Comparison of ENCODE assay signal across 14 cellular contexts in genomic region chr1:48450505-48450904, GRCh38. TPM values are rescaled to one million over a fixed set of nuclear protein-coding genes. Genes with fewer than 3 reads are reported as not detected.
A peak's percentile ranks its signal among the peaks of the same experiment; 100 is the strongest.
DNase-seq lines count a peak whose midpoint lies in the region; ATAC-seq, FAIRE-seq and TF ChIP-seq lines count a peak whose summit lies in the region.
"Had no signal": no experiment of that assay in that cellular context is flagged by ENCODE, and none has a peak within 500 bp of the region (broad histone marks: within the 10 kb centered on the region; RNA-seq: fewer than 3 reads in every experiment).

No MANE protein-coding gene starts in this region.

- H3K9me2 ChIP-seq in HCT116 (ENCODE audit: insufficient read depth): no peaks in the 10 kb centered on the region

- no peaks in the 10 kb centered on the region for H3K79me2 ChIP-seq in HCT116 (ENCODE audit: insufficient read depth, low read length)

- TF ChIP-seq CTCF in 22Rv1 (IDR thresholded peaks at IDR 0.05) (peak; percentile 60), HCT116 (IDR thresholded peaks at IDR 0.05 in 2 of 3, conservative IDR thresholded peaks at IDR 0.05 in 1 of 3; ENCODE audit: borderline replicate concordance in 1 of 3, insufficient read depth in 1 of 3, low read depth in 2 of 3, low read length in 2 of 3) (peak; percentile 17 to 52 (median 39); a peak in 3 of 6 replicates), ascending aorta (IDR thresholded peaks at IDR 0.05) (peak in 2 of 3 experiments; percentile 12 to 17)

- BruUV-seq in HCT116 (replicated peaks; lab: Mats Ljungman, UMichigan): no TSS peak

- no peak overlapping the region for H3K4me2 ChIP-seq in HCT116 (ENCODE audit: low read length)
- H3K4me2 ChIP-seq: BLaER1 had no signal

- H3K9ac ChIP-seq in HCT116 (ENCODE audit: low read length): no peak overlapping the region
- H3K9ac ChIP-seq: BLaER1 had no signal

- peak; percentile 42 for FAIRE-seq in frontal cortex (lab: Jason Lieb, UNC)

- H3K27ac ChIP-seq in 22Rv1 (no peak overlapping the region), HCT116 (ENCODE audit: low read depth, low read length) (no peak overlapping the region), ascending aorta (no peak overlapping the region)
- H3K27ac ChIP-seq: BLaER1 had no signal

- RAD21 ChIA-PET in HCT116 (lab: Charles Lee; ENCODE audit: low non-redundant PET in 1 of 2, low total read pairs in 2 of 2, uncharacterized antibody in 2 of 2, unreplicated experiment in 2 of 2): no interaction called here

- ATAC-seq in HCT116 (peak; percentile 52; the same call in 1 of the 2 replicates), HG03432 (IDR thresholded peaks at IDR 0.05; ENCODE audit: unreplicated experiment) (no peak)
- ATAC-seq: activated CD4-positive, CD25-positive, alpha-beta regulatory T cell treated with anti-CD3 and anti-CD28 coated beads, Interleukin-2, amount 50 U/mL, for 24 hours; effector memory CD8-positive, alpha-beta T cell had no signal

- DNase-seq in HCT116 (ENCODE audit: low read depth, low spot score): no peak
- no peak for DNase-seq in ascending aorta (ENCODE audit: low spot score in 2 of 2)
- DNase-seq in frontal cortex (ENCODE audit: low spot score in 2 of 2): no peak
- DNase-seq in NOMO-1 treated with DMSO at 0.1 percent for 48 hours (lab: John Stamatoyannopoulos, UW; ENCODE audit: unreplicated experiment): no peak
- DNase-seq in GOT3 (lab: John Stamatoyannopoulos, UW): no peak
- no peak for DNase-seq in HuH-7.5 (ENCODE audit: low spot score)
- DNase-seq: effector memory CD8-positive, alpha-beta T cell; H9; mammary epithelial cell; NCI-H524 treated with DMSO at 0.1 percent for 48 hours had no signal

- peak; percentile 31; the same call in 1 of the 2 replicates for TF ChIP-seq RAD21 in HCT116 (IDR thresholded peaks at IDR 0.05; ENCODE audit: low read depth)

- no peak overlapping the region for H3K4me3 ChIP-seq in HCT116 (replicated peaks in 1 of 2; ENCODE audit: low read depth in 1 of 2, low read length in 2 of 2)
- H3K4me3 ChIP-seq in ascending aorta: no peak overlapping the region
- H3K4me3 ChIP-seq: BLaER1 had no signal

- POLR2A ChIA-PET in HCT116 (lab: Charles Lee): interaction anchor here (1.2 kb wide), 1 partner anchor 22 kb away, joined by 3 read pairs; the partner anchor contains the start of gene SPATA6

- no peaks in the 10 kb centered on the region for H3K9me3 ChIP-seq in HCT116 (ENCODE audit: control insufficient read depth in 1 of 2, insufficient read depth in 1 of 2, low read depth in 1 of 2, low read length in 2 of 2)
- no peaks in the 10 kb centered on the region for H3K9me3 ChIP-seq in ascending aorta

- CTCF ChIA-PET in HCT116 (lab: Charles Lee): interaction anchor here (1.7 kb wide), 1 partner anchor 47 kb away, joined by 4 read pairs; no protein-coding TSS in a partner anchor

- no peak for TF ChIP-seq POLR2A in HCT116 (IDR thresholded peaks at IDR 0.05; ENCODE audit: borderline replicate concordance, extremely low read depth, insufficient read depth, insufficient read length)

- no peaks in the 10 kb centered on the region for H4K20me1 ChIP-seq in HCT116 (ENCODE audit: insufficient read depth)
- H4K20me1 ChIP-seq: BLaER1 had no signal

- no peak overlapping the region for H2AFZ ChIP-seq in HCT116 (ENCODE audit: low read depth, low read length, poor library complexity, severe bottlenecking)

- H3K36me3 ChIP-seq in HCT116 (ENCODE audit: control insufficient read depth in 1 of 2, insufficient read depth in 2 of 2, low read length in 2 of 2) (no peaks in the 10 kb centered on the region), ascending aorta (peaks cover 0 to 7% of the 10 kb centered on the region in 2 donors)
- H3K36me3 ChIP-seq: BLaER1 had no signal

- intact Hi-C loops in HCT116 (cut with micrococcal nuclease) (no loop called here), ascending aorta (cut with DNase I) (loop anchor here (2.0 kb wide), 1 partner anchor 48 kb away; no protein-coding TSS in a partner anchor)

- H3K27me3 ChIP-seq in HCT116 (ENCODE audit: insufficient read depth, low read length) (no peaks in the 10 kb centered on the region), ascending aorta (no peaks in the 10 kb centered on the region)
- H3K27me3 ChIP-seq: BLaER1 had no signal

- H3K4me1 ChIP-seq in HCT116 (ENCODE audit: control insufficient read depth in 1 of 2, insufficient read depth in 2 of 2, low read length in 2 of 2): no peaks in the 10 kb centered on the region
- no peaks in the 10 kb centered on the region for H3K4me1 ChIP-seq in ascending aorta
- H3K4me1 ChIP-seq: BLaER1 had no signal

TF ChIP-seq in HCT116, 20 proteins besides CTCF, POLR2A, EP300 and RAD21:
- TF ChIP-seq, protein P1, sequence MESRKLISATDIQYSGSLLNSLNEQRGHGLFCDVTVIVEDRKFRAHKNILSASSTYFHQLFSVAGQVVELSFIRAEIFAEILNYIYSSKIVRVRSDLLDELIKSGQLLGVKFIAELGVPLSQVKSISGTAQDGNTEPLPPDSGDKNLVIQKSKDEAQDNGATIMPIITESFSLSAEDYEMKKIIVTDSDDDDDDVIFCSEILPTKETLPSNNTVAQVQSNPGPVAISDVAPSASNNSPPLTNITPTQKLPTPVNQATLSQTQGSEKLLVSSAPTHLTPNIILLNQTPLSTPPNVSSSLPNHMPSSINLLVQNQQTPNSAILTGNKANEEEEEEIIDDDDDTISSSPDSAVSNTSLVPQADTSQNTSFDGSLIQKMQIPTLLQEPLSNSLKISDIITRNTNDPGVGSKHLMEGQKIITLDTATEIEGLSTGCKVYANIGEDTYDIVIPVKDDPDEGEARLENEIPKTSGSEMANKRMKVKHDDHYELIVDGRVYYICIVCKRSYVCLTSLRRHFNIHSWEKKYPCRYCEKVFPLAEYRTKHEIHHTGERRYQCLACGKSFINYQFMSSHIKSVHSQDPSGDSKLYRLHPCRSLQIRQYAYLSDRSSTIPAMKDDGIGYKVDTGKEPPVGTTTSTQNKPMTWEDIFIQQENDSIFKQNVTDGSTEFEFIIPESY (IDR thresholded peaks at IDR 0.05; ENCODE audit: extremely low read depth, insufficient replicate concordance, low read length): no peak
- no peak for TF ChIP-seq CBX3 (IDR thresholded peaks at IDR 0.05; ENCODE audit: low read depth)
- TF ChIP-seq EZH2phosphoT487 (IDR thresholded peaks at IDR 0.05; ENCODE audit: borderline replicate concordance): no peak
- TF ChIP-seq SP1 (IDR thresholded peaks at IDR 0.05; ENCODE audit: low read depth): no peak
- TF ChIP-seq TCF7L2 (IDR thresholded peaks at IDR 0.05; ENCODE audit: borderline replicate concordance, extremely low read depth, insufficient read depth, insufficient read length): no peak
- TF ChIP-seq JUND (IDR thresholded peaks at IDR 0.05): no peak
- no peak for TF ChIP-seq REST (IDR thresholded peaks at IDR 0.05; ENCODE audit: low read depth)
- TF ChIP-seq SIN3A (IDR thresholded peaks at IDR 0.05; ENCODE audit: low read depth): no peak
- no peak for TF ChIP-seq ZNF274 (IDR thresholded peaks at IDR 0.05; ENCODE audit: low read depth, low read length)
- TF ChIP-seq EZH2 (IDR thresholded peaks at IDR 0.05): no peak
- TF ChIP-seq ZFX (IDR thresholded peaks at IDR 0.05): no peak
- TF ChIP-seq SRF (IDR thresholded peaks at IDR 0.05; ENCODE audit: low read depth): no peak
- TF ChIP-seq EGR1 (IDR thresholded peaks at IDR 0.05; ENCODE audit: low read depth): no peak
- TF ChIP-seq CEBPB (IDR thresholded peaks at IDR 0.05; ENCODE audit: low read depth): no peak
- TF ChIP-seq ELF1 (IDR thresholded peaks at IDR 0.05; ENCODE audit: borderline replicate concordance, low read depth): no peak
- TF ChIP-seq YY1 (IDR thresholded peaks at IDR 0.05; ENCODE audit: extremely low read depth, insufficient replicate concordance, low read depth, low read length): no peak
- TF ChIP-seq, protein P2, sequence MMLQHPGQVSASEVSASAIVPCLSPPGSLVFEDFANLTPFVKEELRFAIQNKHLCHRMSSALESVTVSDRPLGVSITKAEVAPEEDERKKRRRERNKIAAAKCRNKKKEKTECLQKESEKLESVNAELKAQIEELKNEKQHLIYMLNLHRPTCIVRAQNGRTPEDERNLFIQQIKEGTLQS (IDR thresholded peaks at IDR 0.05): no peak
- no peak for TF ChIP-seq MAX (IDR thresholded peaks at IDR 0.05)
TF ChIP-seq in HCT116: peak in this region for 0.

RNA-seq across cellular contexts. Expression of gene SPATA6, which starts 21.5 kb away (rescaled TPM):
- 8.6 TPM for total RNA-seq in HCT116 (2021; ENCODE audit: unreplicated experiment)
- polyA plus RNA-seq in HCT116 (2012): 2.6 and 3.4 TPM in 2 replicates
- 4.2 TPM for total RNA-seq in ascending aorta
- total RNA-seq in frontal cortex: 16.7 TPM
